1 cellular context compared by ENCODE assay signal in the genomic region with DNA sequence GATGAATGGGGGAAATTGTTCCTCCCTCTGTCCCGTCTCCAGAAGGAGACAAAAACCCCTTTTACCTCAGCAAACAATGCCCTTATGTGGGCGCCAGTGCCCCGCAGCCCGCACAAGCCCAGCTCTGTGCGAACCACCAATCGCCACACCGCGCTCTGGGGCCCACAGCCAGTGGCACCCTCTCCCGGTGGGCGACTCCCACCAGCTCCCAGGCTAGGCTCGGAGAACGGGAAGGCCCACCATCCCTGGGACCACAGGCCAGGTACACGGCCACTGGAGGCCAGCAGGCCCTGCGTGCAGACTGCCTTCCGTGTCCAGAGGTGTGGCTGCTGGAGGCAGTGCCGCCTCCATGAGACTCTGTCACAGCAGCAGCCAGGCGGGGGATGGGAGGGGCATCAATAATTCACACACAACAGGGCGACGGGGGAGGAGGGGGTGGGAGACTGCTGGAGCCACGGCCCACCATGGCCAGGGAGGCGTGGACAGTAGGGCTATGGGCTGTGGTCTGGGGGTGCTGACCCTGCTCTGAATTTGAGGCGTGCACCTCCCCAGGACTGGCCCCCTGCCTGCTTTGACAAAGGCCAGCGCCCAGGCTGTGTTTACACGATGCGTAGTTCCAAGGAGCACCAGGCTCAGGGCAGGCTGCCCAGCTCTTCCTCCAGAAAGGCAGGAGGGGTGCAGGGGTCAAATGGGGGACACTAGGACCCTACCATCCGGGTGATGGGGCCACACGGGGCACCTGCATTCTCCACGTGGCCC.
TF ChIP-seq lines count a peak whose summit lies in the region.

No MANE protein-coding gene starts in this region.

TF ChIP-seq in IMR-90, 13 proteins besides CTCF, POLR2A, EP300 and RAD21:
- TF ChIP-seq CEBPB (IDR thresholded peaks at IDR 0.05; ENCODE audit: low read depth, low read length) (no peak), RCOR1 (IDR thresholded peaks at IDR 0.05; ENCODE audit: insufficient replicate concordance, low read length) (no peak), NFE2L2 (IDR thresholded peaks at IDR 0.05; ENCODE audit: low read depth, low read length) (no peak), FOS (IDR thresholded peaks at IDR 0.05; ENCODE audit: low read depth, low read length) (no peak)
